In genomic region chr16:30888856-30889499, GRCh38 we compare ENCODE assay signal across 15 cellular contexts. TPM values are rescaled to one million over a fixed set of nuclear protein-coding genes. Genes with fewer than 3 reads are reported as not detected.
DNase-seq lines count a peak whose midpoint lies in the region; ATAC-seq, FAIRE-seq and TF ChIP-seq lines count a peak whose summit lies in the region.
"Had no signal": no experiment of that assay in that cellular context is flagged by ENCODE, and none has a peak within 500 bp of the region (broad histone marks: within the 10 kb centered on the region; RNA-seq: fewer than 3 reads in every experiment).

No MANE protein-coding gene starts in this region.

- peaks cover 12% of the 10 kb centered on the region for H3K4me1 ChIP-seq in astrocyte (ENCODE audit: insufficient read depth, low read length)
- 0 out of 2 replicates have a peak, but pooled peaks cover 6% of the 10 kb centered on the region for H3K4me1 ChIP-seq in Caco-2

- no TSS peak for BruUV-seq in Caco-2 (replicated peaks; lab: Mats Ljungman, UMichigan)

- intact Hi-C loops in Caco-2 (cut with micrococcal nuclease; ENCODE audit: unreplicated experiment): no loop called here

- H3K4me2 ChIP-seq in astrocyte (ENCODE audit: low read length): no peak overlapping the region

- no peak overlapping the region for H3K4me3 Mint-ChIP-seq in activated naive CD8-positive, alpha-beta T cell treated with anti-CD3 and anti-CD28 coated beads, Interleukin-2, amount 10 ng/mL, durations not matched to agents 7 days and 5 days
- H3K4me3 Mint-ChIP-seq in activated naive CD8-positive, alpha-beta T cell treated with anti-CD3 and anti-CD28 coated beads, Interleukin-2, amount 50 U/mL, for 24 hours: no peak overlapping the region
- no peak overlapping the region for H3K4me3 Mint-ChIP-seq in astrocyte (ENCODE audit: unreplicated experiment)
- H3K4me3 Mint-ChIP-seq in glutamatergic neuron (ENCODE audit: unreplicated experiment): peak overlapping the region; percentile 6
- no peak overlapping the region for H3K4me3 Mint-ChIP-seq in stimulated activated effector memory CD8-positive, alpha-beta T cell treated with anti-CD3 and anti-CD28 coated beads, Interleukin-12 subunit alpha, Interleukin-12 subunit beta, amount 100 ng/mL, for 72 hours
- no peak overlapping the region for H3K4me3 Mint-ChIP-seq in Caco-2 (ENCODE audit: unreplicated experiment)

- H3K9ac ChIP-seq in astrocyte (ENCODE audit: low read length): no peak overlapping the region

- peaks cover 6% of the 10 kb centered on the region for H4K20me1 ChIP-seq in astrocyte (ENCODE audit: insufficient read depth, low read length)

- H3K36me3 ChIP-seq in astrocyte (ENCODE audit: insufficient read depth, low read length): peaks cover 19% of the 10 kb centered on the region
- no peaks in the 10 kb centered on the region; the same call in 1 of the 2 replicates for H3K36me3 ChIP-seq in Caco-2 (ENCODE audit: control insufficient read depth, insufficient read depth, low read length)

- FAIRE-seq in astrocyte (lab: Jason Lieb, UNC): no peak
- FAIRE-seq: H54 had no signal

- H3K27me3 ChIP-seq in astrocyte (ENCODE audit: insufficient read depth, low read length) (no peaks in the 10 kb centered on the region), Caco-2 (replicated peaks; ENCODE audit: control insufficient read depth, insufficient read depth, low read length) (no peaks in the 10 kb centered on the region)

- no peak for TF ChIP-seq CTCF in astrocyte (IDR thresholded peaks at IDR 0.05; ENCODE audit: insufficient read depth, low read depth, low read length)
- no peak for TF ChIP-seq CTCF in glutamatergic neuron (IDR thresholded peaks at IDR 0.05; ENCODE audit: partially characterized antibody, unreplicated experiment)
- TF ChIP-seq CTCF in GM20000 (IDR thresholded peaks at IDR 0.05; ENCODE audit: extremely low read depth, missing control alignments): no peak
- TF ChIP-seq CTCF in Caco-2 (IDR thresholded peaks at IDR 0.05; ENCODE audit: insufficient read depth in 1 of 2, low read depth in 1 of 2, low read length in 1 of 2, severe bottlenecking in 1 of 2, unreplicated experiment in 1 of 2): no peak

- H3K9me3 Mint-ChIP-seq in activated naive CD8-positive, alpha-beta T cell treated with anti-CD3 and anti-CD28 coated beads, Interleukin-2, amount 10 ng/mL, durations not matched to agents 7 days and 5 days: no peaks in the 10 kb centered on the region
- no peaks in the 10 kb centered on the region for H3K9me3 Mint-ChIP-seq in activated naive CD8-positive, alpha-beta T cell treated with anti-CD3 and anti-CD28 coated beads, Interleukin-2, amount 50 U/mL, for 24 hours
- H3K9me3 Mint-ChIP-seq in astrocyte (ENCODE audit: unreplicated experiment) (no peaks in the 10 kb centered on the region), glutamatergic neuron (ENCODE audit: unreplicated experiment) (peaks cover 7% of the 10 kb centered on the region), Caco-2 (ENCODE audit: unreplicated experiment) (no peaks in the 10 kb centered on the region)
- H3K9me3 Mint-ChIP-seq in stimulated activated effector memory CD8-positive, alpha-beta T cell treated with anti-CD3 and anti-CD28 coated beads, Interleukin-12 subunit alpha, Interleukin-12 subunit beta, amount 100 ng/mL, for 72 hours: no peaks in the 10 kb centered on the region
- H3K9me3 Mint-ChIP-seq: CD8-positive, alpha-beta memory T cell had no signal

- H3K27ac ChIP-seq in astrocyte (ENCODE audit: low read depth, low read length): no peak overlapping the region

- H3K27me3 Mint-ChIP-seq in activated naive CD8-positive, alpha-beta T cell treated with anti-CD3 and anti-CD28 coated beads, Interleukin-2, amount 10 ng/mL, durations not matched to agents 7 days and 5 days: no peaks in the 10 kb centered on the region
- H3K27me3 Mint-ChIP-seq in activated naive CD8-positive, alpha-beta T cell treated with anti-CD3 and anti-CD28 coated beads, Interleukin-2, amount 50 U/mL, for 24 hours: no peaks in the 10 kb centered on the region
- no peaks in the 10 kb centered on the region for H3K27me3 Mint-ChIP-seq in astrocyte (ENCODE audit: low read depth, unreplicated experiment)
- peaks cover 5% of the 10 kb centered on the region for H3K27me3 Mint-ChIP-seq in glutamatergic neuron (ENCODE audit: unreplicated experiment)
- H3K27me3 Mint-ChIP-seq in Caco-2 (ENCODE audit: insufficient read depth, unreplicated experiment): no peaks in the 10 kb centered on the region

- H3K4me3 ChIP-seq in astrocyte (ENCODE audit: insufficient read depth, low read depth, low read length): no peak overlapping the region
- no peak overlapping the region for H3K4me3 ChIP-seq in Caco-2 (ENCODE audit: low read depth, low read length)

- no peak for ATAC-seq in activated naive CD8-positive, alpha-beta T cell treated with anti-CD3 and anti-CD28 coated beads, Interleukin-2, amount 10 ng/mL, durations not matched to agents 7 days and 5 days (ENCODE audit: low read depth)
- no peak for ATAC-seq in activated naive CD8-positive, alpha-beta T cell treated with anti-CD3 and anti-CD28 coated beads, Interleukin-2, amount 50 U/mL, for 24 hours
- ATAC-seq in stimulated activated effector memory CD8-positive, alpha-beta T cell treated with anti-CD3 and anti-CD28 coated beads, Interleukin-12 subunit alpha, Interleukin-12 subunit beta, amount 100 ng/mL, for 72 hours: no peak
- ATAC-seq: Panc1 had no signal

- peaks cover 19% of the 10 kb centered on the region for H3K4me1 Mint-ChIP-seq in activated naive CD8-positive, alpha-beta T cell treated with anti-CD3 and anti-CD28 coated beads, Interleukin-2, amount 10 ng/mL, durations not matched to agents 7 days and 5 days
- peaks cover 21% of the 10 kb centered on the region for H3K4me1 Mint-ChIP-seq in activated naive CD8-positive, alpha-beta T cell treated with anti-CD3 and anti-CD28 coated beads, Interleukin-2, amount 50 U/mL, for 24 hours
- peaks cover 9% of the 10 kb centered on the region for H3K4me1 Mint-ChIP-seq in astrocyte (ENCODE audit: low read depth, unreplicated experiment)
- H3K4me1 Mint-ChIP-seq in glutamatergic neuron (ENCODE audit: low read depth, unreplicated experiment): peaks cover 5% of the 10 kb centered on the region
- peaks cover 42% of the 10 kb centered on the region for H3K4me1 Mint-ChIP-seq in stimulated activated effector memory CD8-positive, alpha-beta T cell treated with anti-CD3 and anti-CD28 coated beads, Interleukin-12 subunit alpha, Interleukin-12 subunit beta, amount 100 ng/mL, for 72 hours
- peaks cover 7% of the 10 kb centered on the region for H3K4me1 Mint-ChIP-seq in Caco-2 (ENCODE audit: low read depth, unreplicated experiment)

- peak overlapping the region; percentile 32 for H3K27ac Mint-ChIP-seq in activated naive CD8-positive, alpha-beta T cell treated with anti-CD3 and anti-CD28 coated beads, Interleukin-2, amount 10 ng/mL, durations not matched to agents 7 days and 5 days
- H3K27ac Mint-ChIP-seq in activated naive CD8-positive, alpha-beta T cell treated with anti-CD3 and anti-CD28 coated beads, Interleukin-2, amount 50 U/mL, for 24 hours: no peak overlapping the region
- peak overlapping the region; percentile 20 for H3K27ac Mint-ChIP-seq in astrocyte (ENCODE audit: unreplicated experiment)
- H3K27ac Mint-ChIP-seq in glutamatergic neuron (ENCODE audit: unreplicated experiment): peak overlapping the region; percentile 21
- H3K27ac Mint-ChIP-seq in stimulated activated effector memory CD8-positive, alpha-beta T cell treated with anti-CD3 and anti-CD28 coated beads, Interleukin-12 subunit alpha, Interleukin-12 subunit beta, amount 100 ng/mL, for 72 hours: peak overlapping the region; percentile 83
- H3K27ac Mint-ChIP-seq in Caco-2 (ENCODE audit: unreplicated experiment): no peak overlapping the region

- H3K79me2 ChIP-seq in astrocyte (ENCODE audit: insufficient read depth, low read length): peaks cover 20% of the 10 kb centered on the region

- no peak overlapping the region for H2AFZ ChIP-seq in astrocyte (ENCODE audit: low read depth, low read length)

- POLR2A ChIA-PET in activated naive CD8-positive, alpha-beta T cell treated with anti-CD3 and anti-CD28 coated beads, Interleukin-2, amount 10 ng/mL, durations not matched to agents 7 days and 5 days (lab: Charles Lee): interaction anchor here (6.0 kb wide), 1 partner anchor 13 kb away, joined by 44 read pairs; no protein-coding TSS in a partner anchor
- POLR2A ChIA-PET in Caco-2 (lab: Charles Lee): no interaction called here

- peaks cover 21% of the 10 kb centered on the region for H3K36me3 Mint-ChIP-seq in activated naive CD8-positive, alpha-beta T cell treated with anti-CD3 and anti-CD28 coated beads, Interleukin-2, amount 10 ng/mL, durations not matched to agents 7 days and 5 days
- peaks cover 21% of the 10 kb centered on the region for H3K36me3 Mint-ChIP-seq in activated naive CD8-positive, alpha-beta T cell treated with anti-CD3 and anti-CD28 coated beads, Interleukin-2, amount 50 U/mL, for 24 hours (ENCODE audit: low read depth)
- H3K36me3 Mint-ChIP-seq in astrocyte (ENCODE audit: low read depth, unreplicated experiment): peaks cover 18% of the 10 kb centered on the region
- H3K36me3 Mint-ChIP-seq in glutamatergic neuron (ENCODE audit: unreplicated experiment): no peaks in the 10 kb centered on the region
- H3K36me3 Mint-ChIP-seq in stimulated activated effector memory CD8-positive, alpha-beta T cell treated with anti-CD3 and anti-CD28 coated beads, Interleukin-12 subunit alpha, Interleukin-12 subunit beta, amount 100 ng/mL, for 72 hours: peaks cover 81% of the 10 kb centered on the region
- H3K36me3 Mint-ChIP-seq in Caco-2 (ENCODE audit: insufficient read depth, unreplicated experiment): peaks cover 12% of the 10 kb centered on the region

- H3K9me3 ChIP-seq in astrocyte (ENCODE audit: insufficient read depth, low read depth, low read length) (no peaks in the 10 kb centered on the region), Caco-2 (no peaks in the 10 kb centered on the region)

- no peak for DNase-seq in activated naive CD8-positive, alpha-beta T cell treated with anti-CD3 and anti-CD28 coated beads, Interleukin-2, amount 10 ng/mL, durations not matched to agents 7 days and 5 days
- DNase-seq in activated naive CD8-positive, alpha-beta T cell treated with anti-CD3 and anti-CD28 coated beads, Interleukin-2, amount 50 U/mL, for 24 hours: no peak
- DNase-seq in astrocyte (ENCODE audit: low read depth) (no peak), glutamatergic neuron (no peak), GM20000 (ENCODE audit: low spot score) (no peak), NCI-H2029 (lab: John Stamatoyannopoulos, UW) (no peak), Caco-2 (no peak)
- no peak for DNase-seq in stimulated activated effector memory CD8-positive, alpha-beta T cell treated with anti-CD3 and anti-CD28 coated beads, Interleukin-12 subunit alpha, Interleukin-12 subunit beta, amount 100 ng/mL, for 72 hours (ENCODE audit: low spot score in 2 of 2)
- DNase-seq: CD8-positive, alpha-beta memory T cell; NCI-H187 treated with DMSO at 0.1 percent for 48 hours; NCI-H2171; NCI-H82; Right ventricle myocardium superior had no signal

- CTCF ChIA-PET in Caco-2 (lab: Charles Lee): no interaction called here

RNA-seq across cellular contexts. Expression of gene BCL7C, which starts 4.9 kb away (rescaled TPM):
- 10 to 100 TPM; 31.1 to 31.8 TPM for total RNA-seq in activated naive CD8-positive, alpha-beta T cell treated with anti-CD3 and anti-CD28 coated beads, Interleukin-2, amount 10 ng/mL, durations not matched to agents 7 days and 5 days
- total RNA-seq in astrocyte: 37.7 and 40.7 TPM in 2 replicates
- total RNA-seq in glutamatergic neuron (ENCODE audit: unreplicated experiment): 24.0 TPM
- total RNA-seq in Caco-2 (2022): 15.1 and 17.7 TPM in 2 replicates

RNA-seq across cellular contexts. Expression of gene CTF1, which starts 7.4 kb away (rescaled TPM):
- under 1 TPM; 0.19 to 0.37 TPM for total RNA-seq in activated naive CD8-positive, alpha-beta T cell treated with anti-CD3 and anti-CD28 coated beads, Interleukin-2, amount 10 ng/mL, durations not matched to agents 7 days and 5 days
- total RNA-seq in astrocyte (5.2 and 5.9 TPM in 2 replicates), glutamatergic neuron (ENCODE audit: unreplicated experiment) (1.7 TPM), Caco-2 (2022) (1.8 and 2.4 TPM in 2 replicates)

RNA-seq across cellular contexts. Expression of gene FBXL19, which starts 34.4 kb away (rescaled TPM):
- 10 to 100 TPM; 20.1 to 24.4 TPM for total RNA-seq in activated naive CD8-positive, alpha-beta T cell treated with anti-CD3 and anti-CD28 coated beads, Interleukin-2, amount 10 ng/mL, durations not matched to agents 7 days and 5 days
- 42.3 and 42.5 TPM in 2 replicates for total RNA-seq in astrocyte
- total RNA-seq in glutamatergic neuron (ENCODE audit: unreplicated experiment): 76.8 TPM
- 20.2 and 23.4 TPM in 2 replicates for total RNA-seq in Caco-2 (2022)

RNA-seq across cellular contexts. Expression of gene ORAI3, which starts 59.9 kb away (rescaled TPM):
- total RNA-seq in activated naive CD8-positive, alpha-beta T cell treated with anti-CD3 and anti-CD28 coated beads, Interleukin-2, amount 10 ng/mL, durations not matched to agents 7 days and 5 days: 10 to 100 TPM; 24.6 to 25.8 TPM
- total RNA-seq in astrocyte (21.1 and 22.6 TPM in 2 replicates), glutamatergic neuron (ENCODE audit: unreplicated experiment) (5.1 TPM), Caco-2 (2022) (4.7 TPM in 2 replicates)

Comparison
In these comparisons a context has a peak if more than half of its experiments do, and no peak if none do; other contexts are left out.
1. H3K27ac Mint-ChIP-seq: peak in activated naive CD8-positive, alpha-beta T cell treated with anti-CD3 and anti-CD28 coated beads, Interleukin-2, amount 10 ng/mL, durations not matched to agents 7 days and 5 days (single experiment), astrocyte (single experiment), glutamatergic neuron (single experiment) and stimulated activated effector memory CD8-positive, alpha-beta T cell treated with anti-CD3 and anti-CD28 coated beads, Interleukin-12 subunit alpha, Interleukin-12 subunit beta, amount 100 ng/mL, for 72 hours (single experiment); none in activated naive CD8-positive, alpha-beta T cell treated with anti-CD3 and anti-CD28 coated beads, Interleukin-2, amount 50 U/mL, for 24 hours (single experiment) and Caco-2 (single experiment).